Comparison of ENCODE assay signal across 21 cellular contexts in genomic region chr1:67788251-67788796, GRCh38. TPM values are rescaled to one million over a fixed set of nuclear protein-coding genes. Genes with fewer than 3 reads are reported as not detected.
DNase-seq lines count a peak whose midpoint lies in the region; ATAC-seq, FAIRE-seq and TF ChIP-seq lines count a peak whose summit lies in the region.
"Had no signal": no experiment of that assay in that cellular context is flagged by ENCODE, and none has a peak within 500 bp of the region (broad histone marks: within the 10 kb centered on the region; RNA-seq: fewer than 3 reads in every experiment).

No MANE protein-coding gene starts in this region.

- no peaks in the 10 kb centered on the region for H3K36me3 Mint-ChIP-seq in activated CD4-positive, alpha-beta T cell treated with anti-CD3 and anti-CD28 coated beads for 36 hours (ENCODE audit: low read depth)
- H3K36me3 Mint-ChIP-seq: CD4-positive, CD25-positive, alpha-beta regulatory T cell had no signal

- H3K4me1 ChIP-seq in IMR-90 (ENCODE audit: control insufficient read depth, insufficient read depth, low read length), result peaks cover 28% of the 10 kb centered on the region
- H3K4me1 ChIP-seq in K562 (replicated peaks in 1 of 2; ENCODE audit: control insufficient read depth in 2 of 2, insufficient read depth in 2 of 2, low read length in 2 of 2), result no peaks in the 10 kb centered on the region
- H3K4me1 ChIP-seq in osteoblast (ENCODE audit: insufficient read depth, low read length), result peaks cover 60% of the 10 kb centered on the region
- H3K4me1 ChIP-seq in thoracic aorta (ENCODE audit: control insufficient read depth in 1 of 2, low read depth in 2 of 2), result peaks cover 44 to 75% of the 10 kb centered on the region in 2 donors

- peaks cover 24 to 76% of the 10 kb centered on the region in 2 experiments for H3K79me1 ChIP-seq in IMR-90 (ENCODE audit: low read depth in 1 of 2, low read length in 2 of 2)

- no peak overlapping the region for H3K27ac ChIP-seq in IMR-90 (ENCODE audit: insufficient read depth, low read length)
- H3K27ac ChIP-seq in K562 (ENCODE audit: extremely low read depth, low read depth, low read length), result no peak overlapping the region
- peak overlapping the region; percentile 15 for H3K27ac ChIP-seq in osteoblast (ENCODE audit: low read depth, low read length)
- H3K27ac ChIP-seq in thoracic aorta, result peak overlapping the region in 1 of 2 donors; percentile 82
- H3K27ac ChIP-seq: HL-60, KMS-11, SJSA1 had no signal

- intact Hi-C loops in IMR-90 (cut with micrococcal nuclease), result no loop called here
- intact Hi-C loops in K562 (cut with micrococcal nuclease), result no loop called here
- intact Hi-C loops in activated CD4-positive, alpha-beta T cell treated with anti-CD3 and anti-CD28 coated beads for 36 hours (cut with DNase I, micrococcal nuclease), result no loop called here

- H2BK15ac ChIP-seq in IMR-90 (ENCODE audit: low read depth, low read length), result no peak overlapping the region

- TF ChIP-seq EP300 in K562 (IDR thresholded peaks at IDR 0.05; ENCODE audit: low read length), result no peak

- no peak overlapping the region for H4K91ac ChIP-seq in IMR-90 (ENCODE audit: insufficient read depth, low read depth, low read length)

- H2AFZ ChIP-seq in IMR-90 (replicated peaks; ENCODE audit: low read length, poor library complexity), result no peak overlapping the region
- no peak overlapping the region for H2AFZ ChIP-seq in K562 (ENCODE audit: low read depth, low read length)
- H2AFZ ChIP-seq in osteoblast (ENCODE audit: low read length), result no peak overlapping the region

- H3K4me3 Mint-ChIP-seq in activated CD4-positive, alpha-beta T cell treated with anti-CD3 and anti-CD28 coated beads for 36 hours, result no peak overlapping the region
- H3K4me3 Mint-ChIP-seq: CD4-positive, CD25-positive, alpha-beta regulatory T cell; H9; HFFc6 had no signal

- H3K4me3 ChIP-seq in IMR-90 (ENCODE audit: insufficient read depth, low read depth, low read length) (no peak overlapping the region), K562 (no peak overlapping the region), osteoblast (ENCODE audit: insufficient read depth, low read length) (no peak overlapping the region), thoracic aorta (peak overlapping the region; percentile 9)
- H3K4me3 ChIP-seq: SJSA1 had no signal

- H3K9ac ChIP-seq in IMR-90 (ENCODE audit: low read depth, low read length) (no peak overlapping the region), K562 (ENCODE audit: insufficient read depth in 1 of 2, low read depth in 2 of 2, low read length in 2 of 2) (no peak overlapping the region)
- H3K9ac ChIP-seq: KMS-11 had no signal

- H3K4me1 Mint-ChIP-seq in activated CD4-positive, alpha-beta T cell treated with anti-CD3 and anti-CD28 coated beads for 36 hours, result no peaks in the 10 kb centered on the region
- H3K4me1 Mint-ChIP-seq: CD4-positive, CD25-positive, alpha-beta regulatory T cell had no signal

- peak overlapping the region; percentile 23; the same call in 1 of the 2 replicates for H3K4ac ChIP-seq in IMR-90 (ENCODE audit: low read depth, low read length)

- BruUV-seq in IMR-90 (replicated peaks; lab: Mats Ljungman, UMichigan), result no TSS peak
- BruUV-seq in K562 (replicated peaks; lab: Mats Ljungman, UMichigan), result no TSS peak

- H2AK5ac ChIP-seq in IMR-90 (ENCODE audit: low read depth, low read length), result peak overlapping the region; percentile 54; the same call in 1 of the 2 replicates

- no peak for TF ChIP-seq POLR2A in IMR-90 (IDR thresholded peaks at IDR 0.05; ENCODE audit: low read depth, low read length)
- TF ChIP-seq POLR2A in K562 (conservative IDR thresholded peaks at IDR 0.05), result no peak

- H4K20me1 ChIP-seq in IMR-90 (ENCODE audit: insufficient read depth, low read length), result peaks cover 30% of the 10 kb centered on the region
- H4K20me1 ChIP-seq in K562 (replicated peaks; ENCODE audit: control insufficient read depth, insufficient read depth, low read length), result no peaks in the 10 kb centered on the region
- peaks cover 33% of the 10 kb centered on the region for H4K20me1 ChIP-seq in osteoblast (ENCODE audit: insufficient read depth, low read length)

- H3K27me3 Mint-ChIP-seq in activated CD4-positive, alpha-beta T cell treated with anti-CD3 and anti-CD28 coated beads for 36 hours, result peaks cover 6% of the 10 kb centered on the region

- no peak for TF ChIP-seq RAD21 in IMR-90 (IDR thresholded peaks at IDR 0.05; ENCODE audit: low read length)
- TF ChIP-seq RAD21 in K562 (CRISPR knock-in tag; conservative IDR thresholded peaks at IDR 0.05 in 1 of 2, IDR thresholded peaks at IDR 0.05 in 1 of 2), result no peak

- H3K14ac ChIP-seq in IMR-90 (replicated peaks; ENCODE audit: low read depth, low read length), result peak overlapping the region; percentile 4; the same call in 1 of the 2 replicates

- H3K36me3 ChIP-seq in IMR-90 (ENCODE audit: control insufficient read depth, insufficient read depth, low read length) (no peaks in the 10 kb centered on the region), K562 (ENCODE audit: control insufficient read depth, insufficient read depth, low read length) (no peaks in the 10 kb centered on the region), osteoblast (ENCODE audit: insufficient read depth, low read length) (no peaks in the 10 kb centered on the region), thoracic aorta (no peaks in the 10 kb centered on the region)

- no peaks in the 10 kb centered on the region for H3K9me3 ChIP-seq in IMR-90 (ENCODE audit: control insufficient read depth, insufficient read depth, low read length)
- no peaks in the 10 kb centered on the region for H3K9me3 ChIP-seq in K562 (replicated peaks; ENCODE audit: control insufficient read depth, insufficient read depth, low read depth, low read length)
- no peaks in the 10 kb centered on the region for H3K9me3 ChIP-seq in osteoblast (ENCODE audit: low read depth, low read length)
- H3K9me3 ChIP-seq in thoracic aorta, result no peaks in the 10 kb centered on the region
- H3K9me3 ChIP-seq: SJSA1 had no signal

- DNase-seq in IMR-90 (no peak), K562 (ENCODE audit: extremely low read depth in 1 of 4, low spot score in 3 of 4) (no peak), osteoblast (ENCODE audit: insufficient read length, low spot score, missing footprints) (no peak), thoracic aorta (ENCODE audit: low spot score) (no peak), hippocampal formation (lab: John Stamatoyannopoulos, UW) (no peak), T-helper 9 cell (no peak)
- no peak for DNase-seq in activated CD4-positive, alpha-beta T cell treated with anti-CD3 and anti-CD28 coated beads for 36 hours
- DNase-seq: CD4-positive, CD25-positive, alpha-beta regulatory T cell; COR-L47; DMS79; H9; HFFc6; NCI-H1092 treated with DMSO at 0.1 percent for 48 hours; NCI-H2029 treated with DMSO at 0.1 percent for 48 hours; NCI-H2171 treated with DMSO at 0.1 percent for 48 hours; NCI-H446; NCI-H526 had no signal

- POLR2A ChIA-PET in IMR-90 (lab: Charles Lee; ENCODE audit: unreplicated experiment), result no interaction called here
- POLR2A ChIA-PET in K562 (lab: Yijun Ruan, JAX), result interaction anchor here (1.9 kb wide), 1 partner anchor 11 kb away, joined by 4 read pairs; no protein-coding TSS in a partner anchor
- POLR2A ChIA-PET in activated CD4-positive, alpha-beta T cell treated with anti-CD3 and anti-CD28 coated beads for 36 hours (lab: Charles Lee), result interaction anchor here (0.7 kb wide), 1 partner anchor 266 kb away, joined by 4 read pairs; no protein-coding TSS in a partner anchor

- dilution Hi-C loops in IMR-90 (cut with HindIII; ENCODE audit: low sequenced_read_pairs, unreplicated experiment), result no loop called here

- no peaks in the 10 kb centered on the region for H3K9me3 Mint-ChIP-seq in activated CD4-positive, alpha-beta T cell treated with anti-CD3 and anti-CD28 coated beads for 36 hours (ENCODE audit: low read depth)
- H3K9me3 Mint-ChIP-seq: H9, HFFc6 had no signal

- H3K27me3 ChIP-seq in IMR-90 (ENCODE audit: control insufficient read depth, insufficient read depth, low read length), result no peaks in the 10 kb centered on the region
- H3K27me3 ChIP-seq in K562 (ENCODE audit: control insufficient read depth in 2 of 2, insufficient read depth in 2 of 2, low read length in 2 of 2), result peaks cover 16 to 22% of the 10 kb centered on the region in 2 experiments
- no peaks in the 10 kb centered on the region for H3K27me3 ChIP-seq in osteoblast (ENCODE audit: insufficient read depth, low read length)
- no peaks in the 10 kb centered on the region for H3K27me3 ChIP-seq in thoracic aorta (replicated peaks; ENCODE audit: insufficient read depth)
- H3K27me3 ChIP-seq: SJSA1 had no signal

- H4K5ac ChIP-seq in IMR-90 (ENCODE audit: low read depth, low read length), result no peak overlapping the region

- H3K4me2 ChIP-seq in IMR-90 (ENCODE audit: low read depth, low read length), result 0 out of 2 replicates have a peak overlapping the region, but pooled peaks have one; percentile 18
- H3K4me2 ChIP-seq in K562 (ENCODE audit: insufficient read depth, low read length), result no peak overlapping the region
- H3K4me2 ChIP-seq in osteoblast (ENCODE audit: insufficient read depth, low read length), result no peak overlapping the region
- H3K4me2 ChIP-seq: KMS-11 had no signal

- ATAC-seq in IMR-90 (ENCODE audit: low read depth) (no peak), K562 (0 out of 3 replicates have a peak, but pooled peaks have one; percentile 29), thoracic aorta (ENCODE audit: insufficient number of reproducible peaks, low FRiP score, low read depth) (no peak)
- ATAC-seq in activated CD4-positive, alpha-beta T cell treated with anti-CD3 and anti-CD28 coated beads for 36 hours, result no peak
- ATAC-seq: Right ventricle myocardium inferior had no signal

- FAIRE-seq in K562 (lab: Jason Lieb, UNC), result no peak

- H3K27ac Mint-ChIP-seq in activated CD4-positive, alpha-beta T cell treated with anti-CD3 and anti-CD28 coated beads for 36 hours, result no peak overlapping the region
- H3K27ac Mint-ChIP-seq: CD4-positive, CD25-positive, alpha-beta regulatory T cell; H9 had no signal

- H3K79me2 ChIP-seq in K562 (ENCODE audit: control insufficient read depth, insufficient read depth, low read length) (no peaks in the 10 kb centered on the region), osteoblast (ENCODE audit: insufficient read depth, low read length) (peaks cover 70% of the 10 kb centered on the region)

- no peak overlapping the region for H2BK20ac ChIP-seq in IMR-90 (ENCODE audit: low read depth, low read length)

- no peak overlapping the region for H2AK9ac ChIP-seq in IMR-90 (replicated peaks; ENCODE audit: low read depth, low read length, poor library complexity)

- peak overlapping the region; percentile 56; the same call in 1 of the 2 replicates for H3K18ac ChIP-seq in IMR-90 (ENCODE audit: low read depth, low read length)

- WGBS in IMR-90 (ENCODE audit: extremely low coverage in 2 of 2, insufficient read length in 1 of 2), 2 experiments, result no CpG with 5 or more reads among the region's 5 CpGs
- WGBS in K562 (ENCODE audit: insufficient coverage, low coverage, missing lambda C conversion rate), result 13% methylated on average over 5 of the region's 5 CpGs

- H4K8ac ChIP-seq in IMR-90 (ENCODE audit: low read depth in 2 of 2, low read length in 2 of 2), result no peak overlapping the region; a peak in 1 of 4 replicates

- in situ Hi-C loops in IMR-90 (cut with MboI; ENCODE audit: low sequenced_read_pairs) (no loop called here), K562 (cut with MboI) (no loop called here)

- CTCF ChIA-PET in IMR-90 (lab: Yijun Ruan, JAX) (interaction anchor here (0.6 to 1.7 kb wide), 2 partner anchors 22 to 253 kb away, joined by 3 to 5 read pairs; no protein-coding TSS in a partner anchor), K562 (lab: Yijun Ruan, JAX; ENCODE audit: low intra/inter-chr PET ratio) (no interaction called here)
- CTCF ChIA-PET in activated CD4-positive, alpha-beta T cell treated with anti-CD3 and anti-CD28 coated beads for 36 hours (lab: Charles Lee), result interaction anchor here (2.4 kb wide), 1 partner anchor 28 kb away, joined by 9 read pairs; no protein-coding TSS in a partner anchor

- H2BK120ac ChIP-seq in IMR-90 (ENCODE audit: low read depth, low read length), result no peak overlapping the region

- H3K56ac ChIP-seq in IMR-90 (ENCODE audit: extremely low read depth, insufficient read depth, low read length), result no peak overlapping the region

- peak overlapping the region; percentile 40 for H2BK5ac ChIP-seq in IMR-90 (ENCODE audit: low read depth, low read length, poor library complexity, severe bottlenecking)

- no peak for TF ChIP-seq CTCF in IMR-90 (conservative IDR thresholded peaks at IDR 0.05; ENCODE audit: low read depth, low read length)
- TF ChIP-seq CTCF in K562 (IDR thresholded peaks at IDR 0.05 in 2 of 3, conservative IDR thresholded peaks at IDR 0.05 in 1 of 3; ENCODE audit: insufficient read depth in 2 of 3, low read depth in 1 of 3, low read length in 3 of 3), result no peak
- no peak for TF ChIP-seq CTCF in osteoblast (IDR thresholded peaks at IDR 0.05; ENCODE audit: extremely low read depth, low read depth, low read length)
- no peak for TF ChIP-seq CTCF in thoracic aorta (IDR thresholded peaks at IDR 0.05)

- peaks cover 33% of the 10 kb centered on the region for H3K9me1 ChIP-seq in IMR-90 (ENCODE audit: insufficient read depth, low read length)
- no peaks in the 10 kb centered on the region for H3K9me1 ChIP-seq in K562 (ENCODE audit: control insufficient read depth, insufficient read depth, low read length)

- peak overlapping the region; percentile 84; the same call in 1 of the 2 replicates for H3K23ac ChIP-seq in IMR-90 (ENCODE audit: low read depth, low read length)

RNA-seq across cellular contexts. Expression of gene GNG12, which starts 44.9 kb away (rescaled TPM):
- 132 and 233 TPM in 2 replicates for total RNA-seq in IMR-90 (2012; rRNA removed)
- polyA plus RNA-seq in IMR-90 (2012; rRNA removed), result 74.4 and 92.3 TPM in 2 replicates
- 15.5 and 25.7 TPM in 2 replicates for polyA plus RNA-seq in IMR-90 (2012; cell fraction: cytosol; rRNA removed)
- polyA plus RNA-seq in IMR-90 (2012; cell fraction: nucleus; rRNA removed; ENCODE audit: low replicate concordance), result 4.8 and 43.9 TPM in 2 replicates
- total RNA-seq in K562 (2011; cell fraction: chromatin; rRNA removed; ENCODE audit: low replicate concordance), result 1.7 and 2.8 TPM in 2 replicates
- 0.13 and 0.50 TPM in 2 replicates for total RNA-seq in K562 (2011; cell fraction: nucleolus; rRNA removed)
- 0.88 and 2.5 TPM in 2 replicates for total RNA-seq in K562 (2011; cell fraction: nucleoplasm; rRNA removed)
- 3.3 and 3.6 TPM in 2 replicates for total RNA-seq in K562 (2014; rRNA removed)
- total RNA-seq in K562 (2014; rRNA removed; fragmentation: Illumina TruSeq; extraction: Trizol), result 6.0 and 6.6 TPM in 2 replicates
- 4.9 and 5.6 TPM in 2 replicates for total RNA-seq in K562 (2015; rRNA removed; fragmentation: Illumina TruSeq; extraction: Trizol)
- total RNA-seq in K562 (2021), result 3.7 and 4.1 TPM in 2 replicates
- 4.6 and 7.5 TPM in 2 replicates for polyA plus RNA-seq in K562 (2011; rRNA removed)
- polyA plus RNA-seq in K562 (2011; cell fraction: cytosol; rRNA removed), result 0.82 and 5.4 TPM in 2 replicates
- 1.5 and 4.3 TPM in 2 replicates for polyA plus RNA-seq in K562 (2011; cell fraction: nucleus; rRNA removed)
- 3.2 and 4.9 TPM in 2 replicates for polyA plus RNA-seq in K562 (2012)
- polyA plus RNA-seq in K562 (2014; fragmentation: Illumina TruSeq; extraction: Trizol), result 4.2 and 5.4 TPM in 2 replicates
- 1 to 10 TPM; 2.6 to 2.7 TPM for polyA plus RNA-seq in K562 (2014; fragmentation: Nextera tagmentation; extraction: Ambion mirVana)
- 2.8 and 3.0 TPM in 2 replicates for polyA plus RNA-seq in K562 (2014; rRNA removed)
- polyA minus RNA-seq in K562 (2011; rRNA and poly(A)+ RNA removed), result 3.9 and 9.8 TPM in 2 replicates
- polyA minus RNA-seq in K562 (2011; cell fraction: cytosol; rRNA and poly(A)+ RNA removed), result 1.4 and 3.4 TPM in 2 replicates
- polyA minus RNA-seq in K562 (2011; cell fraction: nucleus; rRNA and poly(A)+ RNA removed), result 0.67 and 3.6 TPM in 2 replicates
- 204 and 219 TPM in 2 replicates for total RNA-seq in osteoblast
- total RNA-seq in thoracic aorta, result 100 to 1,000 TPM; 116 to 137 TPM
- total RNA-seq in activated CD4-positive, alpha-beta T cell treated with anti-CD3 and anti-CD28 coated beads for 36 hours, result under 1 TPM; 0.07 to 0.11 TPM
- total RNA-seq: CD4-positive, CD25-positive, alpha-beta regulatory T cell had no signal
- polyA plus RNA-seq: CD4-positive, CD25-positive, alpha-beta regulatory T cell had no signal

Comparison
In these comparisons a context has a peak if more than half of its experiments do, and no peak if none do; other contexts are left out.
1. RNA of gene GNG12, which starts 44.9 kb away (total RNA-seq): 204 to 219 TPM in osteoblast, 116 to 137 TPM in thoracic aorta and 132 to 233 TPM in IMR-90; 0.13 to 6.6 TPM in K562 and 0.07 to 0.11 TPM in activated CD4-positive, alpha-beta T cell treated with anti-CD3 and anti-CD28 coated beads for 36 hours; every median in the first group is over 10 times any median in the second.